Comparison of ENCODE assay signal across 29 cellular contexts in genomic region chr6:141209890-141210289, GRCh38.
"Had no signal": no experiment of that assay in that cellular context is flagged by ENCODE, and none has a peak within 500 bp of the region (broad histone marks: within the 10 kb centered on the region; RNA-seq: fewer than 3 reads in every experiment).

No MANE protein-coding gene starts in this region.

- DNase-seq: Karpas-422, Kasumi-1, MG63, MM.1S, MV-4-11, NCI-H1048, NCI-H1092, NCI-H1092 treated with DMSO at 0.1 percent for 48 hours, NCI-H1105, NCI-H1105 treated with DMSO at 0.1 percent for 48 hours, NCI-H1417 treated with DMSO at 0.1 percent for 48 hours, NCI-H1436, NCI-H1436 treated with DMSO at 0.1 percent for 48 hours, NCI-H146, NCI-H1694, NCI-H187, NCI-H187 treated with DMSO at 0.1 percent for 48 hours, NCI-H1930, NCI-H2029, NCI-H2029 treated with DMSO at 0.1 percent for 48 hours, NCI-H2081, NCI-H2081 treated with DMSO at 0.1 percent for 48 hours, NCI-H2107, NCI-H2227 treated with DMSO at 0.1 percent for 48 hours, NCI-H226, NCI-H345, NCI-H446, NCI-H446 treated with DMSO at 0.1 percent for 48 hours, NCI-H510A had no signal
